Comparison of ENCODE assay signal across 27 cellular contexts in the genomic region with DNA sequence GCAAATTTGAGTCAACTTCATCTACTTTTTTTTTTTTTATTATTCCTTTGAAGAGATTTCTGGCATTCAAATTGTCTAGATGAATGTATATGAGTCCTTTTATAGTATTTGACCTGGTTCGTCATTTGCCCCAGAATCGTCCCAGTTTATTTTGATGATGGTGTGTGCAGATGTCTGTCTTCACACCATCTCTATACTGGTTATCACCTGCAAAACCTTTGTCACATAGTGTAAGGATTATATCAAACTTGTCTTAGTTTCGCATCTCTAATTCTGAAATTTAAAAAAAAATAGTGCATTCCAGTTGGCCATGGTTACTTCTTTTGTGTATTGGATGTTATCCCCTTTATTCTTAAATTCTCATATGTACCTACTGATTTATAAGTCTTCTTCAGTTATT.
"Had no signal": no experiment of that assay in that cellular context is flagged by ENCODE, and none has a peak within 500 bp of the region (broad histone marks: within the 10 kb centered on the region; RNA-seq: fewer than 3 reads in every experiment).

No MANE protein-coding gene starts in this region.

- H3K27me3 ChIP-seq: colonic mucosa, esophagus muscularis mucosa, esophagus squamous epithelium, foreskin keratinocyte, gastrocnemius medialis, gastroesophageal sphincter, heart left ventricle, heart right ventricle had no signal

- H3K4me3 ChIP-seq: colonic mucosa, coronary artery, dorsolateral prefrontal cortex, esophagus muscularis mucosa, esophagus squamous epithelium, gastrocnemius medialis, gastroesophageal sphincter, heart left ventricle, heart right ventricle had no signal

- H3K4me1 ChIP-seq: colonic mucosa, esophagus muscularis mucosa, esophagus squamous epithelium, foreskin keratinocyte, gastroesophageal sphincter, heart left ventricle had no signal

- H3K4me3 Mint-ChIP-seq: dendritic cell treated with granulocyte-macrophage colony-stimulating factor and Interleukin-4, amounts not matched to agents 40 ng/mL and 50 ng/mL, for 4 days; endodermal cell had no signal

- H3K9me3 Mint-ChIP-seq: dendritic cell treated with granulocyte-macrophage colony-stimulating factor and Interleukin-4, amounts not matched to agents 40 ng/mL and 50 ng/mL, for 4 days; endodermal cell had no signal

- H3K27ac Mint-ChIP-seq: dendritic cell treated with granulocyte-macrophage colony-stimulating factor and Interleukin-4, amounts not matched to agents 40 ng/mL and 50 ng/mL, for 4 days had no signal

- FAIRE-seq: colon, endothelial cell of umbilical vein, frontal cortex had no signal

- H3K36me3 ChIP-seq: colonic mucosa had no signal

- H3K27ac ChIP-seq: colonic mucosa, coronary artery, dorsolateral prefrontal cortex, epithelial cell of prostate, esophagus muscularis mucosa, esophagus squamous epithelium, foreskin keratinocyte, gastrocnemius medialis, gastroesophageal sphincter, heart left ventricle, heart right ventricle had no signal

- H3K27me3 Mint-ChIP-seq: dendritic cell treated with granulocyte-macrophage colony-stimulating factor and Interleukin-4, amounts not matched to agents 40 ng/mL and 50 ng/mL, for 4 days had no signal

- H3K9me3 ChIP-seq: colonic mucosa, esophagus muscularis mucosa, esophagus squamous epithelium, gastrocnemius medialis, gastroesophageal sphincter, heart left ventricle, heart right ventricle had no signal

- DNase-seq: colonic mucosa; cortex of kidney; dermis blood vessel endothelial cell; dorsolateral prefrontal cortex; effector CD4-positive, alpha-beta T cell; effector CD8-positive, alpha-beta T cell; effector memory CD4-positive, alpha-beta T cell; endodermal cell; erythroblast; esophagus squamous epithelium; foreskin fibroblast; foreskin keratinocyte; foreskin melanocyte; gastrocnemius medialis; glutamatergic neuron; head of caudate nucleus; heart left ventricle; heart right ventricle had no signal

- ATAC-seq: esophagus mucosa, foreskin keratinocyte, gastrocnemius medialis, gastroesophageal sphincter, heart left ventricle, heart right ventricle had no signal
